In the genomic region with DNA sequence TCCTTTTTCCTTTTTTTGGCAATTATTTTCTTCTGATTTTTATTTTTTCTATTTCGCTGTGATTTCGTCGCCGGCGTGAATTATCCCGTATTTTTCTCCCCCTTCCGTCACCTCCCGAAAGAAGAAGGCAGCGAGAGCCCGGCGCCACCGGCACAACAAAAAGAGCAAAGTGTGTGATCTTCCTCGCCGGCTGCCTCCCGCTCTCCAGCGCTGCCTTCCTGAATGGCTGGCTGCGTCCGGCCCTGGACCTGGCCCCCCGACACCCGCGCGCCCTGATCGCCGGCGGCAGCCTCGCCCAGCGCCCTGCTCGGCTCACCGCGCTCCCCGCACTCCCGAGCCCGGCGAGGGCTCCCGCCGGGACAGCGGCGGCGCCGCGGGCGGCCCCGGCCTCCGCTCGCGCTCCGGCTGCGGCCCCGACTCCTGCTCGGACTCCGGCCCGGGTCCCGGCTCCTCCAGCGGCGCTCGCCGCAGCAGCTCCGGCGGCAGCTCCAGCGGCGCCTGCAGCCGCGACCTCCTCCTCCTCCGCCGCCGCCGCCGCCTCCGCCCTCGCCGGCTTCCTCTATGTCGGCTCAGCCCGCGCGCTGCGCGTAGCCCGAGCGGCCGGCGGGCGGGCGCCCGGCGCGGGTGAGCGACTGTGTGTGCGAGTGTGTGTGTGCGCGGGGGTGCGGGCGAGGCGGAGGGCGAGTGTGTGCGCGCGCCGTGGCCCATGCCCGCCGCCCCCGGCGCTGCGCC, we compare ENCODE assay signal across 8 cellular contexts. TPM values are rescaled to one million over a fixed set of nuclear protein-coding genes. Genes with fewer than 3 reads are reported as not detected.
DNase-seq lines count a peak whose midpoint lies in the region; ATAC-seq and TF ChIP-seq lines count a peak whose summit lies in the region.

No MANE protein-coding gene starts in this region.

- peaks cover 4% of the 10 kb centered on the region for H3K36me3 Mint-ChIP-seq in activated CD4-positive, alpha-beta T cell treated with anti-CD3 and anti-CD28 coated beads for 36 hours (ENCODE audit: low read depth)

- intact Hi-C loops in activated CD4-positive, alpha-beta T cell treated with anti-CD3 and anti-CD28 coated beads for 36 hours (cut with DNase I, micrococcal nuclease) = loop anchor here in 1 of 2 experiments (5.0 kb wide), 2 partner anchors 38 to 1323 kb away; no protein-coding TSS in a partner anchor

- CTCF ChIA-PET in activated CD4-positive, alpha-beta T cell treated with anti-CD3 and anti-CD28 coated beads for 36 hours (lab: Charles Lee) = interaction anchor here (1.4 to 2.0 kb wide), 2 partner anchors 12 to 15 kb away, joined by 3 to 7 read pairs; no protein-coding TSS in a partner anchor

- no peaks in the 10 kb centered on the region for H3K9me3 Mint-ChIP-seq in activated CD4-positive, alpha-beta T cell treated with anti-CD3 and anti-CD28 coated beads for 36 hours (ENCODE audit: low read depth)

- H3K4me1 Mint-ChIP-seq in activated CD4-positive, alpha-beta T cell treated with anti-CD3 and anti-CD28 coated beads for 36 hours = peaks cover 32% of the 10 kb centered on the region

- no peak for TF ChIP-seq CTCF in cardiac fibroblast (IDR thresholded peaks at IDR 0.05; ENCODE audit: low read depth, low read length)

- peak overlapping the region; percentile 83 to 86 for H3K4me3 ChIP-seq in cardiac fibroblast (replicated peaks in 1 of 2; ENCODE audit: low read depth in 2 of 2, low read length in 2 of 2)

- ATAC-seq in activated CD4-positive, alpha-beta T cell treated with anti-CD3 and anti-CD28 coated beads for 36 hours = peak; percentile 21
- ATAC-seq in HG02759 (IDR thresholded peaks at IDR 0.05; ENCODE audit: unreplicated experiment) = peak; percentile 39
- ATAC-seq in GM21717 (IDR thresholded peaks at IDR 0.05; ENCODE audit: unreplicated experiment) = no peak

- H3K27ac Mint-ChIP-seq in activated CD4-positive, alpha-beta T cell treated with anti-CD3 and anti-CD28 coated beads for 36 hours = no peak overlapping the region

- peaks cover 10% of the 10 kb centered on the region for H3K27me3 ChIP-seq in layer of hippocampus (ENCODE audit: control insufficient read depth, insufficient read depth, low read length)

- no peak overlapping the region for H3K4me3 Mint-ChIP-seq in activated CD4-positive, alpha-beta T cell treated with anti-CD3 and anti-CD28 coated beads for 36 hours

- H3K27ac ChIP-seq in layer of hippocampus (ENCODE audit: low read depth, low read length) (peak overlapping the region; percentile 78), temporal lobe (ENCODE audit: low read depth, low read length) (peak overlapping the region; percentile 76)

- POLR2A ChIA-PET in activated CD4-positive, alpha-beta T cell treated with anti-CD3 and anti-CD28 coated beads for 36 hours (lab: Charles Lee) = no interaction called here

- peak; percentile 60 for DNase-seq in activated CD4-positive, alpha-beta T cell treated with anti-CD3 and anti-CD28 coated beads for 36 hours
- DNase-seq in activated CD4-positive, alpha-beta T cell treated with anti-CD3 and anti-CD28 coated beads for 1 hour = no peak
- DNase-seq in OCI-M1 (lab: John Stamatoyannopoulos, UW) = peak; percentile 59
- DNase-seq in cardiac fibroblast (ENCODE audit: low read depth in 2 of 2) = peak; percentile 55 to 76

- peaks cover 37% of the 10 kb centered on the region for H3K27me3 Mint-ChIP-seq in activated CD4-positive, alpha-beta T cell treated with anti-CD3 and anti-CD28 coated beads for 36 hours

RNA-seq across cellular contexts. Expression of gene NR2F1, which starts 0.9 kb away (rescaled TPM):
- total RNA-seq in activated CD4-positive, alpha-beta T cell treated with anti-CD3 and anti-CD28 coated beads for 36 hours = not detected
- 36.1 TPM for total RNA-seq in temporal lobe

RNA-seq across cellular contexts. Expression of gene NR2F1-AS1, which starts 2.9 kb away (rescaled TPM):
- not detected for total RNA-seq in activated CD4-positive, alpha-beta T cell treated with anti-CD3 and anti-CD28 coated beads for 36 hours
- total RNA-seq in temporal lobe = 50.4 TPM

Comparison
In these comparisons a context has a peak if more than half of its experiments do, and no peak if none do; other contexts are left out.
1. RNA of gene NR2F1, which starts 0.9 kb away (total RNA-seq): 36.1 TPM in temporal lobe (single experiment); not detected in activated CD4-positive, alpha-beta T cell treated with anti-CD3 and anti-CD28 coated beads for 36 hours; every median in the first group is over 10 times any median in the second.
2. RNA of gene NR2F1-AS1, which starts 2.9 kb away (total RNA-seq): 50.4 TPM in temporal lobe (single experiment); not detected in activated CD4-positive, alpha-beta T cell treated with anti-CD3 and anti-CD28 coated beads for 36 hours; every median in the first group is over 10 times any median in the second.